Comparison of ENCODE assay signal across 11 cellular contexts in genomic region chr7:130940326-130940725, GRCh38.
DNase-seq lines count a peak whose midpoint lies in the region; ATAC-seq and TF ChIP-seq lines count a peak whose summit lies in the region.
"Had no signal": no experiment of that assay in that cellular context is flagged by ENCODE, and none has a peak within 500 bp of the region (broad histone marks: within the 10 kb centered on the region; RNA-seq: fewer than 3 reads in every experiment).

No MANE protein-coding gene starts in this region.

- H2AFZ ChIP-seq in hepatocyte = no peak overlapping the region

- H3K9me2 ChIP-seq in hepatocyte (replicated peaks; ENCODE audit: insufficient read depth) = no peaks in the 10 kb centered on the region

- no peak for ATAC-seq in activated T-cell treated with anti-CD3 and anti-CD28 coated beads, Interleukin-2, amount 50 U/mL, for 72 hours (replicated peaks in 1 of 2)
- ATAC-seq in activated naive CD8-positive, alpha-beta T cell treated with anti-CD3 and anti-CD28 coated beads, Interleukin-2, amount 50 U/mL, for 24 hours = no peak
- ATAC-seq in thoracic aorta (ENCODE audit: insufficient number of reproducible peaks, low FRiP score, low read depth) = no peak

- TF ChIP-seq CTCF in kidney epithelial cell (IDR thresholded peaks at IDR 0.05; ENCODE audit: insufficient read depth, low read length, poor library complexity, severe bottlenecking) = no peak
- TF ChIP-seq CTCF in thoracic aorta (IDR thresholded peaks at IDR 0.05) = no peak
- TF ChIP-seq CTCF in hepatocyte (IDR thresholded peaks at IDR 0.05; ENCODE audit: poor library complexity) = no peak

- DNase-seq in activated T-cell treated with anti-CD3 and anti-CD28 coated beads, Interleukin-2, amount 50 U/mL, for 72 hours = no peak
- no peak for DNase-seq in activated T-cell treated with anti-CD3 and anti-CD28 coated beads, Interleukin-2, amount 50 U/mL, for 1 hour
- DNase-seq in activated naive CD8-positive, alpha-beta T cell treated with anti-CD3 and anti-CD28 coated beads, Interleukin-2, amount 50 U/mL, for 24 hours = no peak
- DNase-seq in kidney epithelial cell (ENCODE audit: low read depth) (no peak), thoracic aorta (ENCODE audit: low spot score) (no peak), AG20443 (ENCODE audit: low spot score) (no peak), mesenteric fat pad (ENCODE audit: low spot score) (no peak), hepatocyte (ENCODE audit: low spot score) (no peak)
- DNase-seq: amygdala; MM.1S; stimulated activated CD4-positive, alpha-beta T cell treated with anti-CD3 and anti-CD28 coated beads, Interleukin-4, amount 100 ng/mL, for 4 hours had no signal

- no peaks in the 10 kb centered on the region for H3K27me3 Mint-ChIP-seq in activated T-cell treated with anti-CD3 and anti-CD28 coated beads, Interleukin-2, amount 50 U/mL, for 72 hours (ENCODE audit: low read depth)
- no peaks in the 10 kb centered on the region for H3K27me3 Mint-ChIP-seq in activated naive CD8-positive, alpha-beta T cell treated with anti-CD3 and anti-CD28 coated beads, Interleukin-2, amount 50 U/mL, for 24 hours

- H3K4me1 ChIP-seq in thoracic aorta (ENCODE audit: control insufficient read depth in 1 of 2, low read depth in 2 of 2) = peaks cover 35 to 79% of the 10 kb centered on the region in 2 donors
- no peaks in the 10 kb centered on the region for H3K4me1 ChIP-seq in hepatocyte (ENCODE audit: insufficient read depth)

- H3K36me3 ChIP-seq in kidney epithelial cell (ENCODE audit: control insufficient read depth, insufficient read depth, low read length) (no peaks in the 10 kb centered on the region), thoracic aorta (peaks cover 2% of the 10 kb centered on the region), hepatocyte (replicated peaks; ENCODE audit: insufficient read depth, low read depth) (no peaks in the 10 kb centered on the region)

- H3K27ac ChIP-seq in thoracic aorta (no peak overlapping the region), hepatocyte (no peak overlapping the region)

- 78% methylated on average over 2 of the region's 2 CpGs for WGBS in hepatocyte (ENCODE audit: low lambda C conversion rate, missing lambda C conversion rate)

- no peaks in the 10 kb centered on the region for H4K20me1 ChIP-seq in hepatocyte (ENCODE audit: insufficient read depth, poor library complexity, severe bottlenecking)

- no peaks in the 10 kb centered on the region for H3K9me3 Mint-ChIP-seq in activated T-cell treated with anti-CD3 and anti-CD28 coated beads, Interleukin-2, amount 50 U/mL, for 72 hours
- no peaks in the 10 kb centered on the region for H3K9me3 Mint-ChIP-seq in activated naive CD8-positive, alpha-beta T cell treated with anti-CD3 and anti-CD28 coated beads, Interleukin-2, amount 50 U/mL, for 24 hours

- H3K4me3 ChIP-seq in kidney epithelial cell (ENCODE audit: low read depth, low read length) = peak overlapping the region; percentile 29
- peak overlapping the region; percentile 62 for H3K4me3 ChIP-seq in thoracic aorta
- no peak overlapping the region for H3K4me3 ChIP-seq in hepatocyte

- peaks cover 96% of the 10 kb centered on the region for H3K4me1 Mint-ChIP-seq in activated T-cell treated with anti-CD3 and anti-CD28 coated beads, Interleukin-2, amount 50 U/mL, for 72 hours (ENCODE audit: low read depth)
- H3K4me1 Mint-ChIP-seq in activated naive CD8-positive, alpha-beta T cell treated with anti-CD3 and anti-CD28 coated beads, Interleukin-2, amount 50 U/mL, for 24 hours = peaks cover 94% of the 10 kb centered on the region

- H3K27me3 ChIP-seq in kidney epithelial cell (ENCODE audit: control insufficient read depth, insufficient read depth, low read length) (no peaks in the 10 kb centered on the region), thoracic aorta (replicated peaks; ENCODE audit: insufficient read depth) (no peaks in the 10 kb centered on the region), hepatocyte (no peaks in the 10 kb centered on the region)

- peak overlapping the region; percentile 61 to 90 for H3K4me3 Mint-ChIP-seq in activated T-cell treated with anti-CD3 and anti-CD28 coated beads, Interleukin-2, amount 50 U/mL, for 72 hours
- peak overlapping the region; percentile 71 for H3K4me3 Mint-ChIP-seq in activated naive CD8-positive, alpha-beta T cell treated with anti-CD3 and anti-CD28 coated beads, Interleukin-2, amount 50 U/mL, for 24 hours

- no peak overlapping the region for H3K4me2 ChIP-seq in hepatocyte

- H3K36me3 Mint-ChIP-seq in activated T-cell treated with anti-CD3 and anti-CD28 coated beads, Interleukin-2, amount 50 U/mL, for 72 hours (ENCODE audit: insufficient read depth in 2 of 2) = peaks cover 40 to 74% of the 10 kb centered on the region in 2 donors
- H3K36me3 Mint-ChIP-seq in activated naive CD8-positive, alpha-beta T cell treated with anti-CD3 and anti-CD28 coated beads, Interleukin-2, amount 50 U/mL, for 24 hours (ENCODE audit: low read depth) = peaks cover 89% of the 10 kb centered on the region

- H3K79me2 ChIP-seq in hepatocyte = peaks cover 3% of the 10 kb centered on the region

- H3K27ac Mint-ChIP-seq in activated T-cell treated with anti-CD3 and anti-CD28 coated beads, Interleukin-2, amount 50 U/mL, for 72 hours = peak overlapping the region; percentile 100
- peak overlapping the region; percentile 94 for H3K27ac Mint-ChIP-seq in activated naive CD8-positive, alpha-beta T cell treated with anti-CD3 and anti-CD28 coated beads, Interleukin-2, amount 50 U/mL, for 24 hours

- H3K9me3 ChIP-seq in thoracic aorta (no peaks in the 10 kb centered on the region), hepatocyte (ENCODE audit: low read depth) (no peaks in the 10 kb centered on the region)
